20 cellular contexts compared by ENCODE assay signal in genomic region chr4:72577211-72577610, GRCh38.
"Had no signal": no experiment of that assay in that cellular context is flagged by ENCODE, and none has a peak within 500 bp of the region (broad histone marks: within the 10 kb centered on the region; RNA-seq: fewer than 3 reads in every experiment).

No MANE protein-coding gene starts in this region.

- H3K36me3 Mint-ChIP-seq: naive thymus-derived CD4-positive, alpha-beta T cell; stimulated activated naive B cell treated with anti-CD40 and anti-IgM and Interleukin-4, amounts not matched to agents 10 μg/mL and 1 μg/mL and 100 μg/mL, for 72 hours had no signal

- DNase-seq: cortex of kidney; effector memory CD8-positive, alpha-beta T cell; gastrocnemius medialis; heart left ventricle; left lung; mesendoderm; midbrain; naive thymus-derived CD4-positive, alpha-beta T cell; nephron progenitor cell; nucleus accumbens; sigmoid colon; stimulated activated CD4-positive, alpha-beta T cell treated with anti-CD3 and anti-CD28 coated beads, Interleukin-15, amount 100 ng/mL, for 24 hours; stimulated activated CD4-positive, alpha-beta T cell treated with anti-CD3 and anti-CD28 coated beads, Interleukin-2, amount 100 ng/mL, for 48 hours; stimulated activated naive B cell treated with anti-CD40 and anti-IgM and Interleukin-4, amounts not matched to agents 10 μg/mL and 1 μg/mL and 100 μg/mL, for 72 hours; upper lobe of left lung had no signal

- H3K4me3 Mint-ChIP-seq: effector memory CD8-positive, alpha-beta T cell; naive thymus-derived CD4-positive, alpha-beta T cell; nephron progenitor cell; stimulated activated naive B cell treated with anti-CD40 and anti-IgM and Interleukin-4, amounts not matched to agents 10 μg/mL and 1 μg/mL and 100 μg/mL, for 72 hours; stimulated activated naive CD8-positive, alpha-beta T cell treated with anti-CD3 and anti-CD28 coated beads, Interleukin-15, Interleukin-2, amounts not matched to agents 100 ng/mL and 50 ng/mL, for 24 hours had no signal

- ATAC-seq: effector memory CD8-positive, alpha-beta T cell; gastrocnemius medialis; heart left ventricle; left lung; naive thymus-derived CD4-positive, alpha-beta T cell; right cardiac atrium; stimulated activated naive B cell treated with anti-CD40 and anti-IgM and Interleukin-4, amounts not matched to agents 10 μg/mL and 1 μg/mL and 100 μg/mL, for 72 hours had no signal

- FAIRE-seq: endometrium, islet of Langerhans, urothelium cell line had no signal

- H3K4me1 Mint-ChIP-seq: stimulated activated naive B cell treated with anti-CD40 and anti-IgM and Interleukin-4, amounts not matched to agents 10 μg/mL and 1 μg/mL and 100 μg/mL, for 72 hours had no signal

- H3K27me3 Mint-ChIP-seq: effector memory CD8-positive, alpha-beta T cell; stimulated activated naive B cell treated with anti-CD40 and anti-IgM and Interleukin-4, amounts not matched to agents 10 μg/mL and 1 μg/mL and 100 μg/mL, for 72 hours had no signal

- H3K9me3 Mint-ChIP-seq: effector memory CD8-positive, alpha-beta T cell; nephron progenitor cell; stimulated activated naive B cell treated with anti-CD40 and anti-IgM and Interleukin-4, amounts not matched to agents 10 μg/mL and 1 μg/mL and 100 μg/mL, for 72 hours; stimulated activated naive CD8-positive, alpha-beta T cell treated with anti-CD3 and anti-CD28 coated beads, Interleukin-15, Interleukin-2, amounts not matched to agents 100 ng/mL and 50 ng/mL, for 24 hours had no signal

- H3K27ac Mint-ChIP-seq: effector memory CD8-positive, alpha-beta T cell; naive thymus-derived CD4-positive, alpha-beta T cell; nephron progenitor cell; stimulated activated naive B cell treated with anti-CD40 and anti-IgM and Interleukin-4, amounts not matched to agents 10 μg/mL and 1 μg/mL and 100 μg/mL, for 72 hours; stimulated activated naive CD8-positive, alpha-beta T cell treated with anti-CD3 and anti-CD28 coated beads, Interleukin-15, Interleukin-2, amounts not matched to agents 100 ng/mL and 50 ng/mL, for 24 hours had no signal
